In genomic region chr11:45141631-45142030, GRCh38 we compare ENCODE assay signal across 20 cellular contexts. TPM values are rescaled to one million over a fixed set of nuclear protein-coding genes. Genes with fewer than 3 reads are reported as not detected.
DNase-seq lines count a peak whose midpoint lies in the region; ATAC-seq, FAIRE-seq and TF ChIP-seq lines count a peak whose summit lies in the region.
"Had no signal": no experiment of that assay in that cellular context is flagged by ENCODE, and none has a peak within 500 bp of the region (broad histone marks: within the 10 kb centered on the region; RNA-seq: fewer than 3 reads in every experiment).

No MANE protein-coding gene starts in this region.

- H4K20me1 ChIP-seq in MM.1S (ENCODE audit: insufficient read depth, low read length), result no peaks in the 10 kb centered on the region
- H4K20me1 ChIP-seq in HepG2 (ENCODE audit: insufficient read depth, low read length), result no peaks in the 10 kb centered on the region

- H3K9ac ChIP-seq in MM.1S (ENCODE audit: low read length) (no peak overlapping the region), HepG2 (ENCODE audit: insufficient read depth, low read depth, low read length) (no peak overlapping the region)

- H3K27me3 Mint-ChIP-seq in natural killer cell treated with Interleukin-12 subunit alpha and Interleukin-12 subunit beta and Interleukin-15 and Interleukin-18, amount 100 ng/mL, for 72 hours, result peaks cover 20 to 34% of the 10 kb centered on the region in 2 donors
- H3K27me3 Mint-ChIP-seq in natural killer cell (ENCODE audit: low read depth in 2 of 2), result peaks cover 17 to 31% of the 10 kb centered on the region in 2 donors

- in situ Hi-C loops in HepG2 (cut with HindIII; ENCODE audit: extremely low pct_ligation_motif_present, low pct_unique_long_range_greater_than_20kb), result no loop called here

- CTCF ChIA-PET in HepG2 (lab: Yijun Ruan, JAX; ENCODE audit: low intra/inter-chr PET ratio, low total read pairs), result no interaction called here

- no TSS peak for BruUV-seq in HepG2 (replicated peaks; lab: Mats Ljungman, UMichigan)

- H3K4me3 ChIP-seq in MM.1S (ENCODE audit: low read length) (no peak overlapping the region), esophagus muscularis mucosa (no peak overlapping the region), HepG2 (replicated peaks in 1 of 3; ENCODE audit: insufficient read depth in 1 of 3, low read depth in 2 of 3, low read length in 3 of 3) (no peak overlapping the region)
- H3K4me3 ChIP-seq: SK-N-MC had no signal

- peaks cover 8 to 25% of the 10 kb centered on the region in 2 donors for H3K4me1 Mint-ChIP-seq in natural killer cell treated with Interleukin-12 subunit alpha and Interleukin-12 subunit beta and Interleukin-15 and Interleukin-18, amount 100 ng/mL, for 72 hours (ENCODE audit: low read depth in 2 of 2)
- peaks cover 10 to 11% of the 10 kb centered on the region in 2 donors for H3K4me1 Mint-ChIP-seq in natural killer cell

- peak overlapping the region; percentile 12 for H3K4me3 Mint-ChIP-seq in natural killer cell treated with Interleukin-12 subunit alpha and Interleukin-12 subunit beta and Interleukin-15 and Interleukin-18, amount 100 ng/mL, for 72 hours
- no peak overlapping the region for H3K4me3 Mint-ChIP-seq in natural killer cell

- peak overlapping the region in 1 of 2 donors; percentile 22 for H3K27ac Mint-ChIP-seq in natural killer cell treated with Interleukin-12 subunit alpha and Interleukin-12 subunit beta and Interleukin-15 and Interleukin-18, amount 100 ng/mL, for 72 hours
- no peak overlapping the region for H3K27ac Mint-ChIP-seq in natural killer cell
- H3K27ac Mint-ChIP-seq: CD8-positive, alpha-beta memory T cell had no signal

- no peak for TF ChIP-seq EP300 in esophagus muscularis mucosa (IDR thresholded peaks at IDR 0.05)
- no peak for TF ChIP-seq EP300 in HepG2 (IDR thresholded peaks at IDR 0.05; ENCODE audit: low read depth in 2 of 2, low read length in 2 of 2)
- TF ChIP-seq EP300 in HepG2 (CRISPR knock-in tag; IDR thresholded peaks at IDR 0.05; ENCODE audit: borderline replicate concordance), result no peak

- ATAC-seq in natural killer cell treated with Interleukin-12 subunit alpha and Interleukin-12 subunit beta and Interleukin-15 and Interleukin-18, amount 100 ng/mL, for 72 hours, result peak; percentile 3 to 21
- no peak for ATAC-seq in natural killer cell
- ATAC-seq in HepG2, result no peak
- ATAC-seq: HCT116 had no signal

- no peak for TF ChIP-seq RAD21 in HepG2 (CRISPR knock-in tag; IDR thresholded peaks at IDR 0.05)

- peaks cover 19% of the 10 kb centered on the region for H3K4me1 ChIP-seq in MM.1S (ENCODE audit: low read length)
- peaks cover 10 to 12% (median 12%) of the 10 kb centered on the region in 4 donors for H3K4me1 ChIP-seq in esophagus muscularis mucosa
- H3K4me1 ChIP-seq in HepG2 (ENCODE audit: insufficient read depth, low read length), result peaks cover 9% of the 10 kb centered on the region

- H3K79me2 ChIP-seq in MM.1S (ENCODE audit: low read length) (no peaks in the 10 kb centered on the region), HepG2 (ENCODE audit: insufficient read depth, low read length) (no peaks in the 10 kb centered on the region)

- no peak for TF ChIP-seq CTCF in natural killer cell (IDR thresholded peaks at IDR 0.05)
- no peak for TF ChIP-seq CTCF in MM.1S (IDR thresholded peaks at IDR 0.05; ENCODE audit: low read length)
- TF ChIP-seq CTCF in esophagus muscularis mucosa (IDR thresholded peaks at IDR 0.05), result no peak
- no peak for TF ChIP-seq CTCF in HepG2 (CRISPR knock-in tag; IDR thresholded peaks at IDR 0.05)

- WGBS in esophagus muscularis mucosa, result 73% methylated on average over 2 of the region's 2 CpGs
- 23% methylated on average over 1 of the region's 2 CpGs for WGBS in HepG2 (ENCODE audit: low lambda C conversion rate)

- H3F3A ChIP-seq in MM.1S (ENCODE audit: insufficient read depth, low read length), result 0 out of 2 replicates have a peak, but pooled peaks cover 4% of the 10 kb centered on the region

- POLR2A ChIA-PET in HepG2 (lab: Yijun Ruan, JAX), result no interaction called here

- no peak for DNase-seq in natural killer cell treated with Interleukin-12 subunit alpha and Interleukin-12 subunit beta and Interleukin-15 and Interleukin-18, amount 100 ng/mL, for 72 hours (ENCODE audit: low spot score)
- DNase-seq in natural killer cell (no peak), MM.1S (no peak), esophagus muscularis mucosa (ENCODE audit: extremely low spot score) (peak; percentile 88), HepG2 (ENCODE audit: low spot score) (no peak), Ammon's horn (ENCODE audit: low spot score) (no peak), retina (no peak)
- DNase-seq: C1 segment of cervical spinal cord; CD8-positive, alpha-beta memory T cell; DMS79; GOT3; NCI-H1105 treated with DMSO at 0.1 percent for 48 hours; NCI-H187; NCI-H2107; NCI-H510A; NCI-H774; Right ventricle myocardium superior had no signal

- no peak for TF ChIP-seq POLR2A in esophagus muscularis mucosa (IDR thresholded peaks at IDR 0.05; ENCODE audit: low read depth)
- no peak for TF ChIP-seq POLR2A in HepG2 (IDR thresholded peaks at IDR 0.05; ENCODE audit: insufficient read depth in 1 of 2, low read depth in 2 of 2, low read length in 2 of 2)

- no peaks in the 10 kb centered on the region for H3K9me2 ChIP-seq in MM.1S (replicated peaks; ENCODE audit: insufficient read depth, low read length)

- H3K27me3 ChIP-seq in MM.1S (replicated peaks; ENCODE audit: insufficient read depth, low read length) (0 out of 2 replicates have a peak, but pooled peaks cover 4% of the 10 kb centered on the region), esophagus muscularis mucosa (no peaks in the 10 kb centered on the region), HepG2 (ENCODE audit: control insufficient read depth in 1 of 2, insufficient read depth in 2 of 2, low read length in 2 of 2) (peaks cover 2 to 41% of the 10 kb centered on the region in 2 experiments; a peak in 4 of 5 replicates)

- H3K9me3 Mint-ChIP-seq in natural killer cell treated with Interleukin-12 subunit alpha and Interleukin-12 subunit beta and Interleukin-15 and Interleukin-18, amount 100 ng/mL, for 72 hours, result no peaks in the 10 kb centered on the region
- no peaks in the 10 kb centered on the region for H3K9me3 Mint-ChIP-seq in natural killer cell
- H3K9me3 Mint-ChIP-seq: CD8-positive, alpha-beta memory T cell had no signal

- H2AFZ ChIP-seq in MM.1S (ENCODE audit: low read length) (no peak overlapping the region), HepG2 (ENCODE audit: low read length) (no peak overlapping the region)

- intact Hi-C loops in natural killer cell (cut with micrococcal nuclease) (no loop called here), esophagus muscularis mucosa (cut with DNase I) (no loop called here), HepG2 (cut with micrococcal nuclease; ENCODE audit: unreplicated experiment) (no loop called here)

- H3K4me2 ChIP-seq in MM.1S (ENCODE audit: low read depth, low read length), result no peak overlapping the region; the same call in 1 of the 2 replicates
- no peak overlapping the region for H3K4me2 ChIP-seq in HepG2 (ENCODE audit: low read depth, low read length)

- FAIRE-seq in HepG2 (lab: Jason Lieb, UNC), result no peak
- FAIRE-seq: D721Med had no signal

- peak overlapping the region; percentile 48; the same call in 1 of the 2 replicates for H3K27ac ChIP-seq in MM.1S (ENCODE audit: low read length)
- no peak overlapping the region for H3K27ac ChIP-seq in esophagus muscularis mucosa (replicated peaks in 1 of 4)
- no peak overlapping the region for H3K27ac ChIP-seq in HepG2 (ENCODE audit: extremely low read length, insufficient read depth, low read length)
- H3K27ac ChIP-seq: SK-N-MC had no signal

- H3K36me3 ChIP-seq in MM.1S (replicated peaks; ENCODE audit: insufficient read depth, low read length) (no peaks in the 10 kb centered on the region), esophagus muscularis mucosa (no peaks in the 10 kb centered on the region), HepG2 (replicated peaks in 1 of 2; ENCODE audit: control insufficient read depth in 1 of 2, insufficient read depth in 2 of 2, low read length in 2 of 2) (no peaks in the 10 kb centered on the region)

- no peaks in the 10 kb centered on the region for H3K9me3 ChIP-seq in MM.1S (replicated peaks; ENCODE audit: insufficient read depth, low read length)
- H3K9me3 ChIP-seq in esophagus muscularis mucosa, result no peaks in the 10 kb centered on the region
- no peaks in the 10 kb centered on the region for H3K9me3 ChIP-seq in HepG2 (ENCODE audit: low read length)

- H3K36me3 Mint-ChIP-seq in natural killer cell treated with Interleukin-12 subunit alpha and Interleukin-12 subunit beta and Interleukin-15 and Interleukin-18, amount 100 ng/mL, for 72 hours, result no peaks in the 10 kb centered on the region
- H3K36me3 Mint-ChIP-seq in natural killer cell, result no peaks in the 10 kb centered on the region

RNA-seq across cellular contexts. Expression of gene PRDM11, which starts 4.8 kb away (rescaled TPM):
- total RNA-seq in natural killer cell treated with Interleukin-12 subunit alpha and Interleukin-12 subunit beta and Interleukin-15 and Interleukin-18, amount 100 ng/mL, for 72 hours, result 1 to 10 TPM; 3.5 to 6.6 TPM
- 10 to 100 TPM; 10.3 to 14.7 (median 13.7) TPM for total RNA-seq in natural killer cell
- 10 to 100 TPM; 29.5 to 43.2 (median 33.5) TPM for total RNA-seq in esophagus muscularis mucosa
- 4.1 and 4.7 TPM in 2 replicates for total RNA-seq in HepG2 (2016; rRNA removed; fragmentation: Illumina TruSeq; extraction: Trizol)
- 1.5 and 1.8 TPM in 2 replicates for total RNA-seq in HepG2 (2016; cell fraction: cytosol; rRNA removed; fragmentation: Illumina TruSeq; extraction: Trizol; ENCODE audit: low read depth)
- total RNA-seq in HepG2 (2016; cell fraction: insoluble cytoplasmic fraction; rRNA removed; fragmentation: Illumina TruSeq; extraction: Trizol), result 3.4 and 4.3 TPM in 2 replicates
- 3.9 and 5.2 TPM in 2 replicates for total RNA-seq in HepG2 (2016; cell fraction: membrane; rRNA removed; fragmentation: Illumina TruSeq; extraction: Trizol)
- total RNA-seq in HepG2 (2016; cell fraction: nucleus; rRNA removed; fragmentation: Illumina TruSeq; extraction: Trizol), result 4.6 and 6.1 TPM in 2 replicates
- polyA plus RNA-seq in HepG2 (2011; rRNA removed), result 3.3 and 3.4 TPM in 2 replicates
- polyA plus RNA-seq in HepG2 (2011; cell fraction: cytosol; rRNA removed), result 2.0 and 2.7 TPM in 2 replicates
- polyA plus RNA-seq in HepG2 (2011; cell fraction: nucleus; rRNA removed), result 6.4 and 6.7 TPM in 2 replicates
- 2.3 and 2.4 TPM in 2 replicates for polyA plus RNA-seq in HepG2 (2012)
- 0.77 and 0.81 TPM in 2 replicates for polyA plus RNA-seq in HepG2 (2016; cell fraction: cytosol; fragmentation: Illumina TruSeq; extraction: Trizol; ENCODE audit: low read depth)
- 2.8 and 4.0 TPM in 2 replicates for polyA plus RNA-seq in HepG2 (2016; cell fraction: insoluble cytoplasmic fraction; fragmentation: Illumina TruSeq; extraction: Trizol; ENCODE audit: low read depth)
- 2.1 and 2.4 TPM in 2 replicates for polyA plus RNA-seq in HepG2 (2016; cell fraction: membrane; fragmentation: Illumina TruSeq; extraction: Trizol; ENCODE audit: low read depth)
- 7.1 and 7.4 TPM in 2 replicates for polyA plus RNA-seq in HepG2 (2016; cell fraction: nucleus; fragmentation: Illumina TruSeq; extraction: Trizol; ENCODE audit: insufficient read depth, low read depth)
- 7.8 and 17.5 TPM in 2 replicates for polyA minus RNA-seq in HepG2 (2011; rRNA and poly(A)+ RNA removed; ENCODE audit: low replicate concordance)
- 3.5 and 6.2 TPM in 2 replicates for polyA minus RNA-seq in HepG2 (2011; cell fraction: cytosol; rRNA and poly(A)+ RNA removed)
- polyA minus RNA-seq in HepG2 (2011; cell fraction: nucleus; rRNA and poly(A)+ RNA removed), result 5.0 and 7.6 TPM in 2 replicates

Comparison
In these comparisons a context has a peak if more than half of its experiments do, and no peak if none do; other contexts are left out.
1. ATAC-seq: peak in natural killer cell treated with Interleukin-12 subunit alpha and Interleukin-12 subunit beta and Interleukin-15 and Interleukin-18, amount 100 ng/mL, for 72 hours (2 of 2); none in natural killer cell (0 of 3) and HepG2 (single experiment).